16 cellular contexts compared by ENCODE assay signal in genomic region chr4:22463179-22463578, GRCh38. TPM values are rescaled to one million over a fixed set of nuclear protein-coding genes. Genes with fewer than 3 reads are reported as not detected.
DNase-seq lines count a peak whose midpoint lies in the region; ATAC-seq and TF ChIP-seq lines count a peak whose summit lies in the region.
"Had no signal": no experiment of that assay in that cellular context is flagged by ENCODE, and none has a peak within 500 bp of the region (broad histone marks: within the 10 kb centered on the region; RNA-seq: fewer than 3 reads in every experiment).

No MANE protein-coding gene starts in this region.

- POLR2A ChIA-PET in activated CD4-positive, alpha-beta memory T cell treated with anti-CD3 and anti-CD28 coated beads for 36 hours (lab: Charles Lee) = no interaction called here
- POLR2A ChIA-PET in activated CD4-positive, alpha-beta memory T cell treated with anti-CD3 and anti-CD28 coated beads, Interleukin-2, amount 10 ng/mL, durations not matched to agents 7 days and 5 days (lab: Charles Lee) = no interaction called here
- POLR2A ChIA-PET in WTC11 (lab: Charles Lee) = interaction anchor here (1.6 kb wide), 1 partner anchor 52 kb away, joined by 3 read pairs; no protein-coding TSS in a partner anchor

- no peaks in the 10 kb centered on the region for H3K4me1 Mint-ChIP-seq in activated CD4-positive, alpha-beta memory T cell treated with anti-CD3 and anti-CD28 coated beads for 36 hours (ENCODE audit: low read depth)
- H3K4me1 Mint-ChIP-seq in activated CD4-positive, alpha-beta memory T cell treated with anti-CD3 and anti-CD28 coated beads, Interleukin-2, amount 10 ng/mL, durations not matched to agents 7 days and 5 days = no peaks in the 10 kb centered on the region
- H3K4me1 Mint-ChIP-seq in WTC11 = peaks cover 37% of the 10 kb centered on the region
- H3K4me1 Mint-ChIP-seq: stimulated activated naive B cell treated with anti-CD40 and anti-IgM and Interleukin-4, amounts not matched to agents 10 μg/mL and 1 μg/mL and 100 μg/mL, for 72 hours had no signal

- intact Hi-C loops in activated CD4-positive, alpha-beta memory T cell treated with anti-CD3 and anti-CD28 coated beads for 36 hours (cut with micrococcal nuclease) = loop anchor here (2.0 kb wide), 1 partner anchor 52 kb away; no protein-coding TSS in a partner anchor
- intact Hi-C loops in ascending aorta (cut with DNase I) = no loop called here

- H3K4me3 Mint-ChIP-seq in activated CD4-positive, alpha-beta memory T cell treated with anti-CD3 and anti-CD28 coated beads for 36 hours = no peak overlapping the region
- H3K4me3 Mint-ChIP-seq in activated CD4-positive, alpha-beta memory T cell treated with anti-CD3 and anti-CD28 coated beads, Interleukin-2, amount 10 ng/mL, durations not matched to agents 7 days and 5 days = no peak overlapping the region
- H3K4me3 Mint-ChIP-seq in WTC11 = no peak overlapping the region
- H3K4me3 Mint-ChIP-seq: CD4-positive, alpha-beta T cell; stimulated activated naive B cell treated with anti-CD40 and anti-IgM and Interleukin-4, amounts not matched to agents 10 μg/mL and 1 μg/mL and 100 μg/mL, for 72 hours had no signal

- H3K4me1 ChIP-seq in ascending aorta = no peaks in the 10 kb centered on the region
- H3K4me1 ChIP-seq: esophagus muscularis mucosa, upper lobe of left lung had no signal

- TF ChIP-seq CTCF in WTC11 (IDR thresholded peaks at IDR 0.05) = peak; percentile 26; the same call in 1 of the 2 replicates
- no peak for TF ChIP-seq CTCF in ascending aorta (IDR thresholded peaks at IDR 0.05)

- H3K9me3 ChIP-seq in ascending aorta = no peaks in the 10 kb centered on the region
- H3K9me3 ChIP-seq: esophagus muscularis mucosa, upper lobe of left lung had no signal

- no peak overlapping the region for H3K4me3 ChIP-seq in ascending aorta
- H3K4me3 ChIP-seq: esophagus muscularis mucosa, upper lobe of left lung had no signal

- no peaks in the 10 kb centered on the region for H3K36me3 Mint-ChIP-seq in activated CD4-positive, alpha-beta memory T cell treated with anti-CD3 and anti-CD28 coated beads for 36 hours
- H3K36me3 Mint-ChIP-seq in activated CD4-positive, alpha-beta memory T cell treated with anti-CD3 and anti-CD28 coated beads, Interleukin-2, amount 10 ng/mL, durations not matched to agents 7 days and 5 days (ENCODE audit: low read depth) = no peaks in the 10 kb centered on the region
- H3K36me3 Mint-ChIP-seq in WTC11 = peaks cover 21% of the 10 kb centered on the region
- H3K36me3 Mint-ChIP-seq: stimulated activated naive B cell treated with anti-CD40 and anti-IgM and Interleukin-4, amounts not matched to agents 10 μg/mL and 1 μg/mL and 100 μg/mL, for 72 hours had no signal

- no peak overlapping the region for H3K27ac ChIP-seq in ascending aorta
- H3K27ac ChIP-seq: esophagus muscularis mucosa, upper lobe of left lung had no signal

- H3K27ac Mint-ChIP-seq in activated CD4-positive, alpha-beta memory T cell treated with anti-CD3 and anti-CD28 coated beads for 36 hours = no peak overlapping the region
- no peak overlapping the region for H3K27ac Mint-ChIP-seq in activated CD4-positive, alpha-beta memory T cell treated with anti-CD3 and anti-CD28 coated beads, Interleukin-2, amount 10 ng/mL, durations not matched to agents 7 days and 5 days
- no peak overlapping the region; the same call in 1 of the 2 replicates for H3K27ac Mint-ChIP-seq in WTC11
- H3K27ac Mint-ChIP-seq: CD4-positive, alpha-beta T cell; stimulated activated naive B cell treated with anti-CD40 and anti-IgM and Interleukin-4, amounts not matched to agents 10 μg/mL and 1 μg/mL and 100 μg/mL, for 72 hours had no signal

- peak; percentile 37 for DNase-seq in activated CD4-positive, alpha-beta memory T cell treated with anti-CD3 and anti-CD28 coated beads for 36 hours
- DNase-seq in activated CD4-positive, alpha-beta memory T cell treated with anti-CD3 and anti-CD28 coated beads, Interleukin-2, amount 10 ng/mL, durations not matched to agents 7 days and 5 days = no peak
- DNase-seq in WTC11 (ENCODE audit: low spot score) = peak; percentile 33
- DNase-seq in iPS-NIHi7 (ENCODE audit: extremely low spot score) = peak; percentile 22
- peak; percentile 43 for DNase-seq in stimulated activated CD8-positive, alpha-beta memory T cell treated with anti-CD3 and anti-CD28 coated beads, Interleukin-4, amount 100 ng/mL, for 48 hours
- no peak for DNase-seq in ascending aorta (ENCODE audit: low spot score in 2 of 2)
- DNase-seq: activated gamma-delta T cell treated with Interleukin-2 at 50 U/mL for 16 hours; CD4-positive, alpha-beta T cell; head of caudate nucleus; islet precursor cell; right cardiac atrium; stimulated activated naive B cell treated with anti-CD40 and anti-IgM and Interleukin-4, amounts not matched to agents 10 μg/mL and 1 μg/mL and 100 μg/mL, for 72 hours; upper lobe of left lung had no signal

- no peaks in the 10 kb centered on the region for H3K36me3 ChIP-seq in ascending aorta
- H3K36me3 ChIP-seq: esophagus muscularis mucosa, upper lobe of left lung had no signal

- CTCF ChIA-PET in activated CD4-positive, alpha-beta memory T cell treated with anti-CD3 and anti-CD28 coated beads for 36 hours (lab: Charles Lee) = no interaction called here
- CTCF ChIA-PET in activated CD4-positive, alpha-beta memory T cell treated with anti-CD3 and anti-CD28 coated beads, Interleukin-2, amount 10 ng/mL, durations not matched to agents 7 days and 5 days (lab: Charles Lee) = no interaction called here
- CTCF ChIA-PET in WTC11 (lab: Charles Lee) = interaction anchor here (2.1 kb wide), 2 partner anchors 12 to 144 kb away, joined by 5 to 7 read pairs; no protein-coding TSS in a partner anchor

- ATAC-seq in WTC11 (peak; percentile 67), HG02678 (IDR thresholded peaks at IDR 0.05; ENCODE audit: unreplicated experiment) (no peak), GM18511 (IDR thresholded peaks at IDR 0.05; ENCODE audit: unreplicated experiment) (no peak)
- ATAC-seq: stimulated activated naive B cell treated with anti-CD40 and anti-IgM and Interleukin-4, amounts not matched to agents 10 μg/mL and 1 μg/mL and 100 μg/mL, for 72 hours had no signal

- H3K27me3 Mint-ChIP-seq in activated CD4-positive, alpha-beta memory T cell treated with anti-CD3 and anti-CD28 coated beads for 36 hours = no peaks in the 10 kb centered on the region
- H3K27me3 Mint-ChIP-seq in activated CD4-positive, alpha-beta memory T cell treated with anti-CD3 and anti-CD28 coated beads, Interleukin-2, amount 10 ng/mL, durations not matched to agents 7 days and 5 days = no peaks in the 10 kb centered on the region
- H3K27me3 Mint-ChIP-seq in WTC11 (ENCODE audit: low read depth) = no peaks in the 10 kb centered on the region
- H3K27me3 Mint-ChIP-seq: CD4-positive, alpha-beta T cell; stimulated activated naive B cell treated with anti-CD40 and anti-IgM and Interleukin-4, amounts not matched to agents 10 μg/mL and 1 μg/mL and 100 μg/mL, for 72 hours had no signal

- no peaks in the 10 kb centered on the region for H3K27me3 ChIP-seq in ascending aorta
- H3K27me3 ChIP-seq: esophagus muscularis mucosa, upper lobe of left lung had no signal

- no peaks in the 10 kb centered on the region for H3K9me3 Mint-ChIP-seq in activated CD4-positive, alpha-beta memory T cell treated with anti-CD3 and anti-CD28 coated beads for 36 hours
- peaks cover 2% of the 10 kb centered on the region for H3K9me3 Mint-ChIP-seq in activated CD4-positive, alpha-beta memory T cell treated with anti-CD3 and anti-CD28 coated beads, Interleukin-2, amount 10 ng/mL, durations not matched to agents 7 days and 5 days
- H3K9me3 Mint-ChIP-seq in WTC11 = peaks cover 5% of the 10 kb centered on the region; the same call in 1 of the 2 replicates
- H3K9me3 Mint-ChIP-seq: CD4-positive, alpha-beta T cell had no signal

TF ChIP-seq in WTC11, 78 proteins besides CTCF, POLR2A, EP300 and RAD21 (continues in another document):
- no peak for TF ChIP-seq ZNF532 (CRISPR knock-in tag; IDR thresholded peaks at IDR 0.05; ENCODE audit: borderline replicate concordance)

RNA-seq across cellular contexts. Expression of gene ADGRA3, which starts 52.7 kb away (rescaled TPM):
- 1 to 10 TPM; 1.4 to 1.5 TPM for total RNA-seq in activated CD4-positive, alpha-beta memory T cell treated with anti-CD3 and anti-CD28 coated beads for 36 hours
- total RNA-seq in activated CD4-positive, alpha-beta memory T cell treated with anti-CD3 and anti-CD28 coated beads, Interleukin-2, amount 10 ng/mL, durations not matched to agents 7 days and 5 days = under 1 TPM; 0.18 to 0.50 TPM
- total RNA-seq in WTC11 (2021) (40.5 to 48.3 TPM (median 47.9 TPM) in 3 replicates), ascending aorta (2.2 TPM)

Comparison
In these comparisons a context has a peak if more than half of its experiments do, and no peak if none do; other contexts are left out.
1. DNase-seq: peak in activated CD4-positive, alpha-beta memory T cell treated with anti-CD3 and anti-CD28 coated beads for 36 hours (single experiment), WTC11 (single experiment), iPS-NIHi7 (single experiment) and stimulated activated CD8-positive, alpha-beta memory T cell treated with anti-CD3 and anti-CD28 coated beads, Interleukin-4, amount 100 ng/mL, for 48 hours (single experiment); none in activated CD4-positive, alpha-beta memory T cell treated with anti-CD3 and anti-CD28 coated beads, Interleukin-2, amount 10 ng/mL, durations not matched to agents 7 days and 5 days (single experiment) and ascending aorta (0 of 2).
2. RNA of gene ADGRA3, which starts 52.7 kb away (total RNA-seq): 40.5 to 48.3 TPM in WTC11; 2.2 TPM in ascending aorta (single experiment), 1.4 to 1.5 TPM in activated CD4-positive, alpha-beta memory T cell treated with anti-CD3 and anti-CD28 coated beads for 36 hours and 0.18 to 0.50 TPM in activated CD4-positive, alpha-beta memory T cell treated with anti-CD3 and anti-CD28 coated beads, Interleukin-2, amount 10 ng/mL, durations not matched to agents 7 days and 5 days; every median in the first group is over 10 times any median in the second.